In genomic region chr3:20108869-20109268, GRCh38 we compare ENCODE assay signal across 18 cellular contexts.
DNase-seq lines count a peak whose midpoint lies in the region; ATAC-seq and FAIRE-seq lines count a peak whose summit lies in the region.
"Had no signal": no experiment of that assay in that cellular context is flagged by ENCODE, and none has a peak within 500 bp of the region (broad histone marks: within the 10 kb centered on the region; RNA-seq: fewer than 3 reads in every experiment).

No MANE protein-coding gene starts in this region.

- H3K4me1 ChIP-seq in CD4-positive, CD25-positive, alpha-beta regulatory T cell (ENCODE audit: control insufficient read depth, insufficient read depth, low read length, poor library complexity, severe bottlenecking): peaks cover 31% of the 10 kb centered on the region
- H3K4me1 ChIP-seq in Karpas-422 (ENCODE audit: low read length): peaks cover 50% of the 10 kb centered on the region

- peaks cover 21 to 53% (median 38%) of the 10 kb centered on the region in 4 donors for H3K4me1 Mint-ChIP-seq in CD4-positive, CD25-positive, alpha-beta regulatory T cell
- H3K4me1 Mint-ChIP-seq in activated T-helper 17 cell treated with anti-CD3 and anti-CD28 coated beads, Interleukin-2, amount 50 U/mL, for 72 hours: peaks cover 34% of the 10 kb centered on the region

- ATAC-seq in CD4-positive, CD25-positive, alpha-beta regulatory T cell (ENCODE audit: low read depth in 2 of 2): no peak
- ATAC-seq in activated T-helper 17 cell treated with anti-CD3 and anti-CD28 coated beads, Interleukin-2, amount 50 U/mL, for 72 hours (replicated peaks): no peak
- peak; percentile 81 for ATAC-seq in left lobe of liver

- no peaks in the 10 kb centered on the region for H3K9me2 ChIP-seq in Karpas-422 (replicated peaks; ENCODE audit: insufficient read depth, low read length)

- peaks cover 37% of the 10 kb centered on the region for H3K36me3 Mint-ChIP-seq in CD4-positive, CD25-positive, alpha-beta regulatory T cell
- H3K36me3 Mint-ChIP-seq in activated T-helper 17 cell treated with anti-CD3 and anti-CD28 coated beads, Interleukin-2, amount 50 U/mL, for 72 hours (ENCODE audit: low read depth): peaks cover 75% of the 10 kb centered on the region

- peak overlapping the region in 2 of 3 donors; percentile 18 to 59 for H3K27ac Mint-ChIP-seq in CD4-positive, CD25-positive, alpha-beta regulatory T cell
- peak overlapping the region; percentile 60 for H3K27ac Mint-ChIP-seq in activated T-helper 17 cell treated with anti-CD3 and anti-CD28 coated beads, Interleukin-2, amount 50 U/mL, for 72 hours
- H3K27ac Mint-ChIP-seq: HFFc6 had no signal

- peak in 1 of 3 donors; percentile 17 for DNase-seq in CD4-positive, CD25-positive, alpha-beta regulatory T cell
- DNase-seq in Karpas-422 (no peak), left lobe of liver (ENCODE audit: low spot score) (no peak), islet precursor cell (no peak), MV-4-11 (lab: John Stamatoyannopoulos, UW) (no peak), frontal cortex (ENCODE audit: low spot score in 2 of 2) (no peak), occipital lobe (lab: John Stamatoyannopoulos, UW) (no peak)
- DNase-seq: ACHN, AML-193, Calu3, DMS53, HFFc6, IMR-90, NCI-H1417 treated with DMSO at 0.1 percent for 48 hours, NCI-H1930, NCI-H69 had no signal

- no peaks in the 10 kb centered on the region for H3K9me3 ChIP-seq in CD4-positive, CD25-positive, alpha-beta regulatory T cell (ENCODE audit: control insufficient read depth in 2 of 2, low read length in 2 of 2)
- H3K9me3 ChIP-seq in Karpas-422 (ENCODE audit: low read length): no peaks in the 10 kb centered on the region

- peaks cover 31% of the 10 kb centered on the region for H3K36me3 ChIP-seq in CD4-positive, CD25-positive, alpha-beta regulatory T cell (ENCODE audit: control insufficient read depth, insufficient read depth, low read length)
- peaks cover 6% of the 10 kb centered on the region; the same call in 1 of the 2 replicates for H3K36me3 ChIP-seq in Karpas-422 (ENCODE audit: insufficient read depth, low read length)

- H2AFZ ChIP-seq in Karpas-422 (ENCODE audit: low read length): 0 out of 2 replicates have a peak overlapping the region, but pooled peaks have one; percentile 38

- H3K27me3 Mint-ChIP-seq in CD4-positive, CD25-positive, alpha-beta regulatory T cell: no peaks in the 10 kb centered on the region
- no peaks in the 10 kb centered on the region for H3K27me3 Mint-ChIP-seq in activated T-helper 17 cell treated with anti-CD3 and anti-CD28 coated beads, Interleukin-2, amount 50 U/mL, for 72 hours

- H3K79me2 ChIP-seq in Karpas-422 (ENCODE audit: low read length): peaks cover 11% of the 10 kb centered on the region

- no peaks in the 10 kb centered on the region for H3K9me3 Mint-ChIP-seq in CD4-positive, CD25-positive, alpha-beta regulatory T cell
- no peaks in the 10 kb centered on the region for H3K9me3 Mint-ChIP-seq in activated T-helper 17 cell treated with anti-CD3 and anti-CD28 coated beads, Interleukin-2, amount 50 U/mL, for 72 hours
- H3K9me3 Mint-ChIP-seq: CD14-positive monocyte, HFFc6 had no signal

- H3K27ac ChIP-seq in CD4-positive, CD25-positive, alpha-beta regulatory T cell (ENCODE audit: insufficient read depth, low read length, poor library complexity, severe bottlenecking): peak overlapping the region; percentile 37
- H3K27ac ChIP-seq in Karpas-422 (ENCODE audit: low read length): peak overlapping the region; percentile 11; the same call in 1 of the 2 replicates

- peak overlapping the region in 1 of 4 donors; percentile 9 for H3K4me3 Mint-ChIP-seq in CD4-positive, CD25-positive, alpha-beta regulatory T cell
- H3K4me3 Mint-ChIP-seq in activated T-helper 17 cell treated with anti-CD3 and anti-CD28 coated beads, Interleukin-2, amount 50 U/mL, for 72 hours: peak overlapping the region; percentile 8
- H3K4me3 Mint-ChIP-seq: CD14-positive monocyte, HFFc6 had no signal

- peak overlapping the region; percentile 28 for H3K4me3 ChIP-seq in CD4-positive, CD25-positive, alpha-beta regulatory T cell (ENCODE audit: low read depth, low read length)
- no peak overlapping the region for H3K4me3 ChIP-seq in Karpas-422 (ENCODE audit: low read length)

- no peak overlapping the region for H3K4me2 ChIP-seq in Karpas-422 (ENCODE audit: low read depth, low read length, poor library complexity, severe bottlenecking)

- H3K27me3 ChIP-seq in CD4-positive, CD25-positive, alpha-beta regulatory T cell (ENCODE audit: control insufficient read depth, insufficient read depth, low read length): no peaks in the 10 kb centered on the region
- H3K27me3 ChIP-seq in Karpas-422 (ENCODE audit: low read length): no peaks in the 10 kb centered on the region

- no peak for FAIRE-seq in frontal cortex (lab: Jason Lieb, UNC)

- no peak overlapping the region for H3K9ac ChIP-seq in Karpas-422 (ENCODE audit: low read length)

- no peaks in the 10 kb centered on the region for H4K20me1 ChIP-seq in Karpas-422 (ENCODE audit: insufficient read depth, low read depth, low read length)
